In genomic region chr3:105368575-105369500, GRCh38 we compare ENCODE assay signal across 8 cellular contexts. TPM values are rescaled to one million over a fixed set of nuclear protein-coding genes. Genes with fewer than 3 reads are reported as not detected.
A peak's percentile ranks its signal among the peaks of the same experiment; 100 is the strongest.
DNase-seq lines count a peak whose midpoint lies in the region; ATAC-seq lines count a peak whose summit lies in the region.

No MANE protein-coding gene starts in this region.

- H4K91ac ChIP-seq in mesenchymal stem cell (ENCODE audit: low read length), result peak overlapping the region; percentile 1

- H3K36me3 ChIP-seq in effector memory CD4-positive, alpha-beta T cell (ENCODE audit: control insufficient read depth, insufficient read depth, low read length), result no peaks in the 10 kb centered on the region
- H3K36me3 ChIP-seq in mesenchymal stem cell (ENCODE audit: control insufficient read depth in 1 of 2, insufficient read depth in 2 of 2, low read depth in 1 of 2, low read length in 2 of 2), result no peaks in the 10 kb centered on the region

- peaks cover 10% of the 10 kb centered on the region for H3K4me1 ChIP-seq in effector memory CD4-positive, alpha-beta T cell (ENCODE audit: control insufficient read depth, insufficient read depth, low read length, poor library complexity, severe bottlenecking)
- peaks cover 2% of the 10 kb centered on the region for H3K4me1 ChIP-seq in mesenchymal stem cell (ENCODE audit: control insufficient read depth, insufficient read depth, low read depth, low read length)

- peak overlapping the region; percentile 80 for H3K4me3 ChIP-seq in effector memory CD4-positive, alpha-beta T cell (ENCODE audit: insufficient read depth, low read depth, low read length, poor library complexity, severe bottlenecking)
- peak overlapping the region; percentile 71 to 98 for H3K4me3 ChIP-seq in mesenchymal stem cell (ENCODE audit: insufficient read depth in 1 of 2, low read depth in 1 of 2, low read length in 2 of 2)

- peak overlapping the region; percentile 99 for H3K9ac ChIP-seq in mesenchymal stem cell (ENCODE audit: low read length)

- peaks cover 18% of the 10 kb centered on the region for H3K27me3 Mint-ChIP-seq in activated CD4-positive, alpha-beta memory T cell treated with anti-CD3 and anti-CD28 coated beads, Interleukin-2, amount 10 ng/mL, durations not matched to agents 7 days and 5 days

- H3K14ac ChIP-seq in mesenchymal stem cell (ENCODE audit: low read length in 2 of 2), result peak overlapping the region in 1 of 2 experiments; percentile 92

- H2BK12ac ChIP-seq in mesenchymal stem cell (ENCODE audit: low read length in 2 of 2), result peak overlapping the region in 1 of 2 experiments; percentile 92

- peak overlapping the region in 1 of 2 experiments; percentile 60 for H3K4ac ChIP-seq in mesenchymal stem cell (ENCODE audit: low read depth in 1 of 2, low read length in 2 of 2)

- no peak overlapping the region for H2BK15ac ChIP-seq in mesenchymal stem cell (ENCODE audit: low read depth, poor library complexity, severe bottlenecking)

- no peaks in the 10 kb centered on the region for H3K27me3 ChIP-seq in effector memory CD4-positive, alpha-beta T cell (replicated peaks; ENCODE audit: control insufficient read depth, insufficient read depth, low read length, poor library complexity, severe bottlenecking)
- no peaks in the 10 kb centered on the region for H3K27me3 ChIP-seq in mesenchymal stem cell (ENCODE audit: control insufficient read depth in 1 of 2, insufficient read depth in 1 of 2, low read length in 2 of 2)

- peak overlapping the region; percentile 95 for H3K27ac ChIP-seq in effector memory CD4-positive, alpha-beta T cell (ENCODE audit: insufficient read depth, low read length, poor library complexity, severe bottlenecking)
- H3K27ac ChIP-seq in mesenchymal stem cell (ENCODE audit: low read length, poor library complexity, severe bottlenecking), result peak overlapping the region; percentile 83

- DNase-seq in AML-193 (lab: John Stamatoyannopoulos, UW), result peak; percentile 60 to 66
- peak; percentile 84 for DNase-seq in NCI-H526 treated with DMSO at 0.1 percent for 48 hours (lab: John Stamatoyannopoulos, UW)
- DNase-seq in activated CD4-positive, alpha-beta memory T cell treated with anti-CD3 and anti-CD28 coated beads, Interleukin-2, amount 10 ng/mL, durations not matched to agents 7 days and 5 days, result peak; percentile 78
- DNase-seq in effector memory CD4-positive, alpha-beta T cell, result peak; percentile 68 to 70 (median 69)
- DNase-seq in mesenchymal stem cell, result peak; percentile 76
- DNase-seq in stimulated activated CD8-positive, alpha-beta memory T cell treated with anti-CD3 and anti-CD28 coated beads, Interleukin-15, amount 100 ng/mL, for 24 hours (ENCODE audit: low read depth), result peak; percentile 18

- no peaks in the 10 kb centered on the region for H3K9me3 Mint-ChIP-seq in activated CD4-positive, alpha-beta memory T cell treated with anti-CD3 and anti-CD28 coated beads, Interleukin-2, amount 10 ng/mL, durations not matched to agents 7 days and 5 days

- under 1% methylated on average over 43 of the region's 45 CpGs for WGBS in mesenchymal stem cell

- ATAC-seq in GM19035 (IDR thresholded peaks at IDR 0.05; ENCODE audit: unreplicated experiment), result peak; percentile 30
- ATAC-seq in HG03280 (IDR thresholded peaks at IDR 0.05; ENCODE audit: unreplicated experiment), result peak; percentile 27

- CTCF ChIA-PET in activated CD4-positive, alpha-beta memory T cell treated with anti-CD3 and anti-CD28 coated beads, Interleukin-2, amount 10 ng/mL, durations not matched to agents 7 days and 5 days (lab: Charles Lee), result interaction anchor here (0.8 to 2.6 kb wide), 4 partner anchors 9 to 772 kb away, joined by 3 to 6 read pairs (median 3); no protein-coding TSS in a partner anchor

- H3K18ac ChIP-seq in mesenchymal stem cell (ENCODE audit: low read depth in 1 of 2, low read length in 2 of 2), result peak overlapping the region; percentile 73 to 94

- H2BK5ac ChIP-seq in mesenchymal stem cell (ENCODE audit: low read depth, low read length, poor library complexity, severe bottlenecking), result peak overlapping the region; percentile 58

- H3K4me1 Mint-ChIP-seq in activated CD4-positive, alpha-beta memory T cell treated with anti-CD3 and anti-CD28 coated beads, Interleukin-2, amount 10 ng/mL, durations not matched to agents 7 days and 5 days, result peaks cover 39% of the 10 kb centered on the region

- peak overlapping the region; percentile 78 for H2AFZ ChIP-seq in mesenchymal stem cell (ENCODE audit: low read depth, low read length)

- H3K23ac ChIP-seq in mesenchymal stem cell (ENCODE audit: low read length in 2 of 2), result peak overlapping the region in 1 of 2 experiments; percentile 57

- H3K9me3 ChIP-seq in effector memory CD4-positive, alpha-beta T cell (ENCODE audit: control insufficient read depth, low read length), result no peaks in the 10 kb centered on the region
- no peaks in the 10 kb centered on the region for H3K9me3 ChIP-seq in mesenchymal stem cell (ENCODE audit: control insufficient read depth, low read length)

- H3K79me1 ChIP-seq in mesenchymal stem cell (replicated peaks; ENCODE audit: low read length, poor library complexity, severe bottlenecking), result no peaks in the 10 kb centered on the region

- peak overlapping the region; percentile 51 for H2BK120ac ChIP-seq in mesenchymal stem cell (ENCODE audit: low read depth, low read length)

- H4K8ac ChIP-seq in mesenchymal stem cell (ENCODE audit: low read length), result peak overlapping the region; percentile 73

- peak overlapping the region; percentile 76 for H3K4me2 ChIP-seq in mesenchymal stem cell (ENCODE audit: low read length, poor library complexity, severe bottlenecking)

- H2AK5ac ChIP-seq in mesenchymal stem cell (ENCODE audit: low read length, severe bottlenecking), result no peak overlapping the region

- peak overlapping the region; percentile 91 for H3K27ac Mint-ChIP-seq in activated CD4-positive, alpha-beta memory T cell treated with anti-CD3 and anti-CD28 coated beads, Interleukin-2, amount 10 ng/mL, durations not matched to agents 7 days and 5 days

- H3K4me3 Mint-ChIP-seq in activated CD4-positive, alpha-beta memory T cell treated with anti-CD3 and anti-CD28 coated beads, Interleukin-2, amount 10 ng/mL, durations not matched to agents 7 days and 5 days, result peak overlapping the region; percentile 91

- POLR2A ChIA-PET in activated CD4-positive, alpha-beta memory T cell treated with anti-CD3 and anti-CD28 coated beads, Interleukin-2, amount 10 ng/mL, durations not matched to agents 7 days and 5 days (lab: Charles Lee), result interaction anchor here (0.6 to 2.5 kb wide), 9 partner anchors 9 to 1077 kb away, joined by 3 to 7 read pairs (median 4); no protein-coding TSS in a partner anchor

- peaks cover 7% of the 10 kb centered on the region for H3K36me3 Mint-ChIP-seq in activated CD4-positive, alpha-beta memory T cell treated with anti-CD3 and anti-CD28 coated beads, Interleukin-2, amount 10 ng/mL, durations not matched to agents 7 days and 5 days (ENCODE audit: low read depth)

RNA-seq across cellular contexts. Expression of gene ALCAM, which starts 2.1 kb away (rescaled TPM):
- total RNA-seq in activated CD4-positive, alpha-beta memory T cell treated with anti-CD3 and anti-CD28 coated beads, Interleukin-2, amount 10 ng/mL, durations not matched to agents 7 days and 5 days, result 10 to 100 TPM; 12.4 to 12.9 TPM
- 164 TPM for polyA plus RNA-seq in mesenchymal stem cell (2013, experiment 1 of 2)
- polyA plus RNA-seq in mesenchymal stem cell (2013, experiment 2 of 2), result 168 TPM

Comparison
In these comparisons a context has a peak if more than half of its experiments do, and no peak if none do; other contexts are left out.
1. Peak in every context shown above with its lines: DNase-seq, ATAC-seq, H3K4me3 ChIP-seq and H3K27ac ChIP-seq.
2. DNase-seq: peak in every context shown above with its lines; median percentile 84 in NCI-H526 treated with DMSO at 0.1 percent for 48 hours; 78 in activated CD4-positive, alpha-beta memory T cell treated with anti-CD3 and anti-CD28 coated beads, Interleukin-2, amount 10 ng/mL, durations not matched to agents 7 days and 5 days; 76 in mesenchymal stem cell; 69 in effector memory CD4-positive, alpha-beta T cell; 63 in AML-193; 18 in stimulated activated CD8-positive, alpha-beta memory T cell treated with anti-CD3 and anti-CD28 coated beads, Interleukin-15, amount 100 ng/mL, for 24 hours.